Comparison of ENCODE assay signal across 8 cellular contexts in the genomic region with DNA sequence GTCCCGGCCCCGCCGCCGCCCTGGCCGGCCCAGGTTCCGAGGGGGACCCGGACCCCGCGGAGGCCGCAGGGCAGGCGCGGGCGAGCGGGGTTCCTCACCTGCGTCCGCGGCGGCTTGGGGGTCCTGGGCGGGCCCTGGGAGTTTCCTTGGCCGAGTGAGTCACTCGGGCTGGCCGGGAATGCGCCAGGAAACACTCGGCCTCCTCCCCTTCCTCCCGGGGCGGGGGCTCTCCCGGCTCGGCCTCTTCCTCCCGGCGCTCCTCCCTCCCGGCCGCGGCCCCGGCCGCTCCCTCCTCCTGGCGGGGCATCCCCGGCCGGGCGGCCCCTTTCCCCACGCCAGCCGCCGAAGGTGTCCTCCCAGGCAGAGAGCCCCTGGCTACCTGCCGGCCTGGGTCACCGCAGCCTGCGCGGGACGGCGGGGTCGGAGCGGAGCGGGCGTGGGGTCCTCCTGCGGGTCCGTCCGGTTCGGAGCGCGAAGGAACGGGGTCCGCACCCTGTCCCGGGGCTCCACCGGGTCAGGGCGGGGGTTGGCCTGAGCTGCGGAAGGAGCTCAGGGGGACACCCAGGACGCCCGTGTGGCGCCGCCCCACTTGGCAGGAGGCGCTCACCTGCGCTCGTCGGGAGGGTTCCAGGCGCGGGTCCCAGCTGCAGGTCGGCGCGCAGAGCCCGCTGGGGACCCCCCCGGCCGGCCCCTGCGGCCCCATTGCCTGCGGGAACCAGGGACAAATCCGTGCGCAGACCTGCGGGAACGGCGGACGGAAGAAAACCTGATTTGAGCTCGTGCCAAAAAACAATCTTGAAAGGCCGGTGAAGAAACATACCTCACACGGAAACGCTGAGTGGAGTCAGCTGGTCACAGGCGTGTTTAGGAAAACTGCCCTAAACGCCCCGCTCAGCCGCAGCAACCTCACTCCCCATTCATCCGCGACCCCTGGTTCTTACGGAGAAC. TPM values are rescaled to one million over a fixed set of nuclear protein-coding genes. Genes with fewer than 3 reads are reported as not detected.
DNase-seq lines count a peak whose midpoint lies in the region; ATAC-seq and TF ChIP-seq lines count a peak whose summit lies in the region.

A gene (minus strand): TSS at position 180 of the 948 bp plus-strand sequence. CDS start 33,083 bp downstream, outside the sequence.

- H3K4me3 ChIP-seq in Peyer's patch (peak within 1 kb of the TSS; percentile 74 to 92 (median 82)), right cardiac atrium (ENCODE audit: low read length) (peak within 1 kb of the TSS; percentile 98)

- WGBS in right cardiac atrium, result 1% methylated on average over 97 of the region's 99 CpGs

- peaks cover 13% of the 10 kb centered on the region for H3K27me3 ChIP-seq in CD4-positive, alpha-beta T cell (ENCODE audit: control insufficient read depth, insufficient read depth, low read length)
- H3K27me3 ChIP-seq in Peyer's patch (no peaks in the 10 kb centered on the region), right cardiac atrium (ENCODE audit: control insufficient read depth, insufficient read depth) (no peaks in the 10 kb centered on the region)

- H3K4me1 ChIP-seq in Peyer's patch (peaks cover 0 to 13% (median 2%) of the 10 kb centered on the region in 4 donors), right cardiac atrium (ENCODE audit: control insufficient read depth, insufficient read depth, low read length) (no peaks in the 10 kb centered on the region)

- DNase-seq in CD4-positive, alpha-beta T cell, result peak in 1 of 10 experiments; percentile 8
- DNase-seq in Peyer's patch (peak; percentile 31 to 92 (median 88)), astrocyte of the hippocampus (ENCODE audit: low read depth, low spot score) (peak; percentile 96), right cardiac atrium (peak; percentile 93 to 96 (median 95)), posterior vena cava (ENCODE audit: low spot score) (peak; percentile 96)

- H3K27ac ChIP-seq in CD4-positive, alpha-beta T cell (ENCODE audit: low read depth, low read length), result no peak within 1 kb of the TSS
- H3K27ac ChIP-seq in Peyer's patch (peak within 1 kb of the TSS; percentile 71 to 88 (median 82)), right cardiac atrium (ENCODE audit: low read length) (peak within 1 kb of the TSS; percentile 77)

- H3K4me1 Mint-ChIP-seq in CD4-positive, alpha-beta T cell (ENCODE audit: low read depth), result peaks cover 14% of the 10 kb centered on the region

- intact Hi-C loops in CD4-positive, alpha-beta T cell (cut with DNase I, micrococcal nuclease), result no loop called here
- intact Hi-C loops in right cardiac atrium (cut with DNase I) (loop anchor here in 1 of 4 donors (5.0 kb wide), 1 partner anchor 37 kb away; no protein-coding TSS in a partner anchor), posterior vena cava (cut with DNase I) (no loop called here)

- H3K9me3 ChIP-seq in CD4-positive, alpha-beta T cell (ENCODE audit: control insufficient read depth, low read length), result no peaks in the 10 kb centered on the region
- no peaks in the 10 kb centered on the region for H3K9me3 ChIP-seq in Peyer's patch
- H3K9me3 ChIP-seq in right cardiac atrium (ENCODE audit: control insufficient read depth, low read length), result no peaks in the 10 kb centered on the region

- no peak for TF ChIP-seq CTCF in CD4-positive, alpha-beta T cell (IDR thresholded peaks at IDR 0.05)
- no peak for TF ChIP-seq CTCF in Peyer's patch (IDR thresholded peaks at IDR 0.05)

- no peaks in the 10 kb centered on the region for H3K9me3 Mint-ChIP-seq in CD4-positive, alpha-beta T cell

- no peak within 1 kb of the TSS for H3K27ac Mint-ChIP-seq in CD4-positive, alpha-beta T cell

- POLR2A ChIA-PET in CD4-positive, alpha-beta T cell (lab: Charles Lee), result interaction anchor here (2.8 kb wide), 1 partner anchor 58 kb away, joined by 14 read pairs; a partner anchor contains a TSS

- peak; percentile 41 for ATAC-seq in CD4-positive, alpha-beta T cell (ENCODE audit: poor library complexity)
- ATAC-seq in GM19035 (IDR thresholded peaks at IDR 0.05; ENCODE audit: unreplicated experiment) (peak; percentile 54), HG03432 (IDR thresholded peaks at IDR 0.05; ENCODE audit: unreplicated experiment) (peak; percentile 79), right cardiac atrium (peak; percentile 98), HG03159 (IDR thresholded peaks at IDR 0.05; ENCODE audit: unreplicated experiment) (no peak)

- H3K36me3 ChIP-seq in Peyer's patch, result no peaks in the 10 kb centered on the region

- TF ChIP-seq POLR2A in Peyer's patch (IDR thresholded peaks at IDR 0.05), result peak; percentile 47 to 52

- peaks cover 17% of the 10 kb centered on the region for H3K27me3 Mint-ChIP-seq in CD4-positive, alpha-beta T cell

- H3K4me3 Mint-ChIP-seq in CD4-positive, alpha-beta T cell, result peak within 1 kb of the TSS; percentile 90

- no peaks in the 10 kb centered on the region for H3K36me3 Mint-ChIP-seq in CD4-positive, alpha-beta T cell (ENCODE audit: low read depth)

- CTCF ChIA-PET in CD4-positive, alpha-beta T cell (lab: Charles Lee), result no interaction called here

RNA-seq across cellular contexts. Expression of the gene that starts here (rescaled TPM):
- total RNA-seq in CD4-positive, alpha-beta T cell, result 1 to 10 TPM; 3.2 to 4.4 TPM
- total RNA-seq in Peyer's patch, result 100 to 1,000 TPM in 3 of 4 donors, 10 to 100 TPM in 1; 61.9 to 139 (median 117) TPM
- 10 to 100 TPM; 30.3 to 42.5 (median 36.3) TPM for total RNA-seq in right cardiac atrium
- polyA plus RNA-seq in right cardiac atrium, result 12.2 TPM
- 100 to 1,000 TPM; 116 to 119 TPM for total RNA-seq in posterior vena cava

Comparison
In these comparisons a context has a peak if more than half of its experiments do, and no peak if none do; other contexts are left out.
1. RNA of the gene that starts here (total RNA-seq): 61.9 to 139 TPM in Peyer's patch, 116 to 119 TPM in posterior vena cava and 30.3 to 42.5 TPM in right cardiac atrium; 3.2 to 4.4 TPM in CD4-positive, alpha-beta T cell; every median in the first group is over 4 times any median in the second.